ENCODE assay signal across 22 cellular contexts in the genomic region with DNA sequence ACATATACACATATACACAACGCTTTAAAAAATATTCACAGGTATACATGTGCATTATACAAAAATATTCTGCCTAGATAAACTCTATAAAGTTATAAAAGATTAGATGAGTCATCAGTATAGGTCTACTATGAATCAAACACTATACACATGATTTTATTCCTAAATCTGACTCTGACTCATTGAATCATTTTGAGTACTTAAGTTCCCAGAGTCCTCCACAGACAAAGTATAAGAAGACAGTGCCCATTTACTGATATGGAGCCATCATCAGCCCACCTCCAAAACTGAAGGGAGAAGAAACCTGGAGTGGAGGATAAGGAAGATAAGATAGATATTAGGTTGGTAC. TPM values are rescaled to one million over a fixed set of nuclear protein-coding genes. Genes with fewer than 3 reads are reported as not detected.
DNase-seq lines count a peak whose midpoint lies in the region; ATAC-seq and TF ChIP-seq lines count a peak whose summit lies in the region.
"Had no signal": no experiment of that assay in that cellular context is flagged by ENCODE, and none has a peak within 500 bp of the region (broad histone marks: within the 10 kb centered on the region; RNA-seq: fewer than 3 reads in every experiment).

No MANE protein-coding gene starts in this region.

- H3K36me3 Mint-ChIP-seq in HFFc6 (ENCODE audit: low read depth): peaks cover 11% of the 10 kb centered on the region

- H3K4me1 ChIP-seq in SK-N-SH (ENCODE audit: control insufficient read depth in 1 of 2, insufficient read depth in 2 of 2, low read depth in 1 of 2, low read length in 1 of 2) (peaks cover 11 to 18% of the 10 kb centered on the region in 2 experiments; a peak in 3 of 4 replicates), foreskin keratinocyte (peaks cover 26% of the 10 kb centered on the region), vagina (no peaks in the 10 kb centered on the region)

- no peaks in the 10 kb centered on the region for H3K9me2 ChIP-seq in SK-N-SH

- no peaks in the 10 kb centered on the region for H3K27me3 ChIP-seq in SK-N-SH (ENCODE audit: insufficient read depth)
- no peaks in the 10 kb centered on the region for H3K27me3 ChIP-seq in foreskin keratinocyte
- H3K27me3 ChIP-seq in vagina: no peaks in the 10 kb centered on the region
- H3K27me3 ChIP-seq: BE2C, hepatocyte had no signal

- H2AFZ ChIP-seq in SK-N-SH (ENCODE audit: low read depth): 0 out of 2 replicates have a peak overlapping the region, but pooled peaks have one; percentile 9
- H2AFZ ChIP-seq: hepatocyte had no signal

- no peak for TF ChIP-seq RAD21 in SK-N-SH (IDR thresholded peaks at IDR 0.05; ENCODE audit: low read length)

- no peaks in the 10 kb centered on the region for H3K79me2 ChIP-seq in SK-N-SH (ENCODE audit: insufficient read depth)
- H3K79me2 ChIP-seq: hepatocyte had no signal

- DNase-seq in COLO829 (ENCODE audit: low spot score): peak; percentile 65
- DNase-seq in HFFc6: no peak
- DNase-seq in SK-N-SH: no peak
- peak; percentile 53 to 80 for DNase-seq in foreskin keratinocyte
- no peak for DNase-seq in superior temporal gyrus (ENCODE audit: extremely low spot score)
- DNase-seq in vagina (ENCODE audit: extremely low spot score in 2 of 2): no peak
- DNase-seq: activated CD8-positive, alpha-beta T cell treated with anti-CD3 and anti-CD28 coated beads, Interleukin-2, amount 10 ng/mL, durations not matched to agents 7 days and 5 days; amygdala; BE2C; DMS 273 treated with DMSO at 0.1 percent for 48 hours; kidney; MM.1S; naive thymus-derived CD8-positive, alpha-beta T cell; NCI-H1694; NCI-H2227 treated with DMSO at 0.1 percent for 48 hours; posterior cingulate gyrus; Right ventricle myocardium superior; stimulated activated CD4-positive, alpha-beta T cell treated with anti-CD3 and anti-CD28 coated beads, Interleukin-2, amount 100 ng/mL, for 24 hours had no signal

- H4K20me1 ChIP-seq in SK-N-SH (ENCODE audit: insufficient read depth): no peaks in the 10 kb centered on the region

- H3K9me3 Mint-ChIP-seq in HFFc6: peaks cover 6% of the 10 kb centered on the region

- no peak overlapping the region for H3K9ac ChIP-seq in SK-N-SH

- no peaks in the 10 kb centered on the region; the same call in 1 of the 2 replicates for H3K27me3 Mint-ChIP-seq in HFFc6 (ENCODE audit: insufficient read depth)
- H3K27me3 Mint-ChIP-seq: naive thymus-derived CD8-positive, alpha-beta T cell had no signal

- 74% methylated on average over 1 of the region's 1 CpG for WGBS in SK-N-SH (ENCODE audit: low lambda C conversion rate)

- ATAC-seq in foreskin keratinocyte: peak; percentile 97
- ATAC-seq in GM18909 (IDR thresholded peaks at IDR 0.05; ENCODE audit: poor library complexity, unreplicated experiment): no peak
- ATAC-seq: activated CD8-positive, alpha-beta T cell treated with anti-CD3 and anti-CD28 coated beads, Interleukin-2, amount 10 ng/mL, durations not matched to agents 7 days and 5 days; naive thymus-derived CD8-positive, alpha-beta T cell had no signal

- H3K27ac Mint-ChIP-seq in HFFc6: peak overlapping the region; percentile 18; the same call in 1 of the 2 replicates
- H3K27ac Mint-ChIP-seq: activated CD8-positive, alpha-beta T cell treated with anti-CD3 and anti-CD28 coated beads, Interleukin-2, amount 10 ng/mL, durations not matched to agents 7 days and 5 days; memory B cell had no signal

- POLR2A ChIA-PET in SK-N-SH (lab: Yijun Ruan, JAX): no interaction called here

- H3K36me3 ChIP-seq in SK-N-SH (replicated peaks in 1 of 2; ENCODE audit: control insufficient read depth in 1 of 2, insufficient read depth in 2 of 2, low read length in 1 of 2) (no peaks in the 10 kb centered on the region), vagina (no peaks in the 10 kb centered on the region)
- H3K36me3 ChIP-seq: BE2C had no signal

- CTCF ChIA-PET in SK-N-SH (lab: Yijun Ruan, JAX): no interaction called here

- H3K9me3 ChIP-seq in SK-N-SH (peaks cover 2% of the 10 kb centered on the region; the same call in 1 of the 2 replicates), vagina (no peaks in the 10 kb centered on the region)
- H3K9me3 ChIP-seq: BE2C had no signal

- H3K4me3 ChIP-seq in SK-N-SH (ENCODE audit: low read depth in 2 of 2, low read length in 1 of 2) (no peak overlapping the region), vagina (no peak overlapping the region)
- H3K4me3 ChIP-seq: hepatocyte had no signal

- H3K4me3 Mint-ChIP-seq in HFFc6: no peak overlapping the region
- H3K4me3 Mint-ChIP-seq: activated CD8-positive, alpha-beta T cell treated with anti-CD3 and anti-CD28 coated beads, Interleukin-2, amount 10 ng/mL, durations not matched to agents 7 days and 5 days; central memory CD8-positive, alpha-beta T cell; memory B cell; naive thymus-derived CD8-positive, alpha-beta T cell had no signal

- intact Hi-C loops in vagina (cut with DNase I): no loop called here

- H3K27ac ChIP-seq in SK-N-SH (ENCODE audit: low read depth in 2 of 2, low read length in 1 of 2) (peak overlapping the region in 1 of 2 experiments; percentile 50; a peak in 2 of 4 replicates), foreskin keratinocyte (no peak overlapping the region), vagina (no peak overlapping the region)
- H3K27ac ChIP-seq: hepatocyte had no signal

- TF ChIP-seq EP300 in SK-N-SH (IDR thresholded peaks at IDR 0.05; ENCODE audit: borderline replicate concordance in 1 of 2, low read depth in 1 of 2, low read length in 1 of 2): no peak

- TF ChIP-seq CTCF in HFFc6 (IDR thresholded peaks at IDR 0.05) (no peak), SK-N-SH (IDR thresholded peaks at IDR 0.05) (no peak), foreskin keratinocyte (conservative IDR thresholded peaks at IDR 0.05) (no peak), vagina (IDR thresholded peaks at IDR 0.05) (no peak)

- peaks cover 32% of the 10 kb centered on the region for H3F3A ChIP-seq in SK-N-SH (replicated peaks; ENCODE audit: insufficient read depth)

- H3K4me1 Mint-ChIP-seq in HFFc6 (ENCODE audit: low read depth): peaks cover 46% of the 10 kb centered on the region
- H3K4me1 Mint-ChIP-seq: central memory CD8-positive, alpha-beta T cell had no signal

- H3K4me2 ChIP-seq in SK-N-SH: no peak overlapping the region
- H3K4me2 ChIP-seq: hepatocyte had no signal

- no peak for TF ChIP-seq POLR2A in vagina (IDR thresholded peaks at IDR 0.05)

TF ChIP-seq in SK-N-SH, 30 proteins besides CTCF, POLR2A, EP300 and RAD21:
- TF ChIP-seq CHD2 (IDR thresholded peaks at IDR 0.05; ENCODE audit: low read length, partially characterized antibody) (no peak), FOSL2 (IDR thresholded peaks at IDR 0.05; ENCODE audit: borderline replicate concordance, low read depth) (peak; percentile 32; the same call in 1 of the 2 replicates), GATA2 (CRISPR knock-in tag; IDR thresholded peaks at IDR 0.05) (no peak)
TF ChIP-seq in SK-N-SH: peak in this region for 1.

RNA-seq across cellular contexts. Expression of gene ANTXR2, which starts 28.7 kb away (rescaled TPM):
- total RNA-seq in HFFc6 (2021; fragmentation: NEBNext Ultra II Directional; extraction: Animal tissue kit (Norgen Biotek cat#: 25700)): 100 to 1,000 TPM; 137 to 198 (median 144) TPM
- 48.8 and 60.7 TPM in 2 replicates for polyA plus RNA-seq in SK-N-SH (2012; rRNA removed)
- 87.3 and 97.5 TPM in 2 replicates for polyA plus RNA-seq in SK-N-SH (2012; cell fraction: cytosol; rRNA removed)
- 24.9 and 72.8 TPM in 2 replicates for polyA plus RNA-seq in SK-N-SH (2012; cell fraction: nucleus; rRNA removed)
- total RNA-seq in foreskin keratinocyte: 161 and 169 TPM in 2 replicates
- 60.6 and 70.3 TPM in 2 replicates for polyA plus RNA-seq in foreskin keratinocyte
- 64.6 TPM for total RNA-seq in vagina

Comparison
In these comparisons a context has a peak if more than half of its experiments do, and no peak if none do; other contexts are left out.
1. DNase-seq: peak in COLO829 (single experiment) and foreskin keratinocyte (2 of 2); none in HFFc6 (single experiment), SK-N-SH (single experiment), superior temporal gyrus (single experiment) and vagina (0 of 2).